Comparison of ENCODE assay signal across 11 cellular contexts in genomic region chr12:31890295-31891285, GRCh38.
A peak's percentile ranks its signal among the peaks of the same experiment; 100 is the strongest.
DNase-seq lines count a peak whose midpoint lies in the region; ATAC-seq lines count a peak whose summit lies in the region.
"Had no signal": no experiment of that assay in that cellular context is flagged by ENCODE, and none has a peak within 500 bp of the region (broad histone marks: within the 10 kb centered on the region; RNA-seq: fewer than 3 reads in every experiment).

No MANE protein-coding gene starts in this region.

- peaks cover 29% of the 10 kb centered on the region for H3K4me1 Mint-ChIP-seq in activated CD4-positive, alpha-beta T cell treated with anti-CD3 and anti-CD28 coated beads, Interleukin-2, amount 10 ng/mL, durations not matched to agents 24 days and 14 days
- H3K4me1 Mint-ChIP-seq in activated naive CD4-positive, alpha-beta T cell treated with anti-CD3 and anti-CD28 coated beads, Interleukin-2, amount 10 ng/mL, durations not matched to agents 7 days and 5 days, result peaks cover 71% of the 10 kb centered on the region
- peaks cover 49 to 52% of the 10 kb centered on the region in 2 donors for H3K4me1 Mint-ChIP-seq in stimulated activated naive B cell treated with anti-CD40 and anti-IgM and Interleukin-4, amounts not matched to agents 10 μg/mL and 1 μg/mL and 100 μg/mL, for 72 hours
- H3K4me1 Mint-ChIP-seq: neural progenitor cell had no signal

- H3K36me3 Mint-ChIP-seq in activated CD4-positive, alpha-beta T cell treated with anti-CD3 and anti-CD28 coated beads, Interleukin-2, amount 10 ng/mL, durations not matched to agents 24 days and 14 days (ENCODE audit: low read depth), result peaks cover 67% of the 10 kb centered on the region
- peaks cover 75% of the 10 kb centered on the region for H3K36me3 Mint-ChIP-seq in activated naive CD4-positive, alpha-beta T cell treated with anti-CD3 and anti-CD28 coated beads, Interleukin-2, amount 10 ng/mL, durations not matched to agents 7 days and 5 days
- peaks cover 41 to 49% of the 10 kb centered on the region in 2 donors for H3K36me3 Mint-ChIP-seq in stimulated activated naive B cell treated with anti-CD40 and anti-IgM and Interleukin-4, amounts not matched to agents 10 μg/mL and 1 μg/mL and 100 μg/mL, for 72 hours
- H3K36me3 Mint-ChIP-seq: neural progenitor cell had no signal

- peak; percentile 53 for ATAC-seq in HG03460 (IDR thresholded peaks at IDR 0.05; ENCODE audit: unreplicated experiment)
- peak; percentile 58 to 74 for ATAC-seq in stimulated activated naive B cell treated with anti-CD40 and anti-IgM and Interleukin-4, amounts not matched to agents 10 μg/mL and 1 μg/mL and 100 μg/mL, for 72 hours (replicated peaks)

- CTCF ChIA-PET in activated naive CD4-positive, alpha-beta T cell treated with anti-CD3 and anti-CD28 coated beads, Interleukin-2, amount 10 ng/mL, durations not matched to agents 7 days and 5 days (lab: Charles Lee), result interaction anchor here (1.3 kb wide), 1 partner anchor 208 kb away, joined by 3 read pairs; no protein-coding TSS in a partner anchor

- no peaks in the 10 kb centered on the region for H3K27me3 Mint-ChIP-seq in activated CD4-positive, alpha-beta T cell treated with anti-CD3 and anti-CD28 coated beads, Interleukin-2, amount 10 ng/mL, durations not matched to agents 24 days and 14 days
- no peaks in the 10 kb centered on the region for H3K27me3 Mint-ChIP-seq in activated naive CD4-positive, alpha-beta T cell treated with anti-CD3 and anti-CD28 coated beads, Interleukin-2, amount 10 ng/mL, durations not matched to agents 7 days and 5 days
- no peaks in the 10 kb centered on the region for H3K27me3 Mint-ChIP-seq in stimulated activated naive B cell treated with anti-CD40 and anti-IgM and Interleukin-4, amounts not matched to agents 10 μg/mL and 1 μg/mL and 100 μg/mL, for 72 hours

- H3K9me3 Mint-ChIP-seq in activated CD4-positive, alpha-beta T cell treated with anti-CD3 and anti-CD28 coated beads, Interleukin-2, amount 10 ng/mL, durations not matched to agents 24 days and 14 days, result peaks cover 39% of the 10 kb centered on the region
- H3K9me3 Mint-ChIP-seq in activated naive CD4-positive, alpha-beta T cell treated with anti-CD3 and anti-CD28 coated beads, Interleukin-2, amount 10 ng/mL, durations not matched to agents 7 days and 5 days, result peaks cover 65% of the 10 kb centered on the region
- peaks cover 26 to 30% of the 10 kb centered on the region in 2 donors for H3K9me3 Mint-ChIP-seq in stimulated activated naive B cell treated with anti-CD40 and anti-IgM and Interleukin-4, amounts not matched to agents 10 μg/mL and 1 μg/mL and 100 μg/mL, for 72 hours

- H3K27ac ChIP-seq in substantia nigra (ENCODE audit: low read depth, low read length, poor library complexity, severe bottlenecking), result no peak overlapping the region
- H3K27ac ChIP-seq: hepatocyte, neural progenitor cell had no signal

- peak; percentile 66 for DNase-seq in activated CD4-positive, alpha-beta T cell treated with anti-CD3 and anti-CD28 coated beads, Interleukin-2, amount 10 ng/mL, durations not matched to agents 24 days and 14 days
- DNase-seq in activated CD4-positive, alpha-beta T cell treated with anti-CD3 and anti-CD28 coated beads, Interleukin-2, amount 50 U/mL, for 4 hours, result no peak
- DNase-seq in activated naive CD4-positive, alpha-beta T cell treated with anti-CD3 and anti-CD28 coated beads, Interleukin-2, amount 10 ng/mL, durations not matched to agents 7 days and 5 days, result no peak
- no peak for DNase-seq in stimulated activated naive B cell treated with anti-CD40 and anti-IgM and Interleukin-4, amounts not matched to agents 10 μg/mL and 1 μg/mL and 100 μg/mL, for 72 hours
- DNase-seq in putamen (ENCODE audit: low spot score), result no peak
- no peak for DNase-seq in substantia nigra (lab: John Stamatoyannopoulos, UW)
- DNase-seq in SW480 (ENCODE audit: low spot score), result no peak
- DNase-seq: NCI-H2227 treated with DMSO at 0.1 percent for 48 hours had no signal

- intact Hi-C loops in activated CD4-positive, alpha-beta T cell treated with anti-CD3 and anti-CD28 coated beads, Interleukin-2, amount 10 ng/mL, durations not matched to agents 24 days and 14 days (cut with micrococcal nuclease), result loop anchor here (10.0 kb wide), 2 partner anchors 236 to 244 kb away; partner anchors contain the start of gene ETFBKMT

- peak overlapping the region; percentile 79 for H3K27ac Mint-ChIP-seq in activated CD4-positive, alpha-beta T cell treated with anti-CD3 and anti-CD28 coated beads, Interleukin-2, amount 10 ng/mL, durations not matched to agents 24 days and 14 days
- H3K27ac Mint-ChIP-seq in activated naive CD4-positive, alpha-beta T cell treated with anti-CD3 and anti-CD28 coated beads, Interleukin-2, amount 10 ng/mL, durations not matched to agents 7 days and 5 days, result peak overlapping the region; percentile 94
- peak overlapping the region; percentile 86 for H3K27ac Mint-ChIP-seq in stimulated activated naive B cell treated with anti-CD40 and anti-IgM and Interleukin-4, amounts not matched to agents 10 μg/mL and 1 μg/mL and 100 μg/mL, for 72 hours
- H3K27ac Mint-ChIP-seq: neural progenitor cell had no signal

- H3K4me3 Mint-ChIP-seq in activated CD4-positive, alpha-beta T cell treated with anti-CD3 and anti-CD28 coated beads, Interleukin-2, amount 10 ng/mL, durations not matched to agents 24 days and 14 days, result peak overlapping the region; percentile 50
- H3K4me3 Mint-ChIP-seq in activated naive CD4-positive, alpha-beta T cell treated with anti-CD3 and anti-CD28 coated beads, Interleukin-2, amount 10 ng/mL, durations not matched to agents 7 days and 5 days, result peak overlapping the region; percentile 31
- peak overlapping the region in 1 of 2 donors; percentile 39 for H3K4me3 Mint-ChIP-seq in stimulated activated naive B cell treated with anti-CD40 and anti-IgM and Interleukin-4, amounts not matched to agents 10 μg/mL and 1 μg/mL and 100 μg/mL, for 72 hours
- H3K4me3 Mint-ChIP-seq: neural progenitor cell had no signal
